In the genomic region with DNA sequence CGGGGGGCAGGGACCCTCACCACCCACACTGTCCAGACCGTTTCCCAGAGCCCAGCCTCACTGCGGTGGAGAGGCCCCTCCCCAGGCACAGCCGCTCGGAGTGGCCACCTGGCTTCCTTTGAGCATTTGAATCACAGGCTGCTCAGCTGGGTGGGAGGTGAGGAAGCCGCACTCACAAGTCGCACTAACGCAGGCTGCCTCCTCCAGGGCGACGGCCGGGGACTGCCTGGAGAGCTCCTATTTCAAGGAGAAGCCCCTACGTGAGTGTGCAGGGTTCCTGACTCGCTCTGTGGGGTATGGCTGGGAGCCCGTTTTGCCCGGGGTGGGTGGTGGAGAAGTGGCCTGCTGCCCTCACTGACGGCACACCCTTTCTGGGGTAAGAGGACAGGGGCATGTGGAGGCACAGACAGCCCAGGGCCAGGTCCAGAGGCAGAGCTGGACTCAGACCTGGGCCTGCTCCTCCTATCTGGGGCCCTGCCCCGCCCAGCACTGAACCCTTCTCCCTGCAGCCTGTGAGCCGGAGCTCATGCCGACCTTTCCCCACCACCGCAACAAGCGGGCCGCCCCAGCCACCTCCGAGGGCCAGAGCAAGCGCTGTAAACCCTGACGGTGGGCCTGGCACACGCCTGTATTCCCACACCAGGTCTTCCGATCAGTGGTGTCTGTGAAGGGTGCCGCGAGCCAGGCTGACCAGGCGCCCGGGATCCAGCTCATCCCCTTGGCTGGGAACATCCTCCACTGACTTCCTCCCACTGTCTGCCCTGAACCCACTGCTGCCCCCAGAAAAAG, we compare ENCODE assay signal across 1 cellular context.
TF ChIP-seq lines count a peak whose summit lies in the region.

No MANE protein-coding gene starts in this region.

TF ChIP-seq in HepG2, 621 proteins besides CTCF, POLR2A, EP300 and RAD21 (continued from another document and continues in another):
- TF ChIP-seq, protein P1, sequence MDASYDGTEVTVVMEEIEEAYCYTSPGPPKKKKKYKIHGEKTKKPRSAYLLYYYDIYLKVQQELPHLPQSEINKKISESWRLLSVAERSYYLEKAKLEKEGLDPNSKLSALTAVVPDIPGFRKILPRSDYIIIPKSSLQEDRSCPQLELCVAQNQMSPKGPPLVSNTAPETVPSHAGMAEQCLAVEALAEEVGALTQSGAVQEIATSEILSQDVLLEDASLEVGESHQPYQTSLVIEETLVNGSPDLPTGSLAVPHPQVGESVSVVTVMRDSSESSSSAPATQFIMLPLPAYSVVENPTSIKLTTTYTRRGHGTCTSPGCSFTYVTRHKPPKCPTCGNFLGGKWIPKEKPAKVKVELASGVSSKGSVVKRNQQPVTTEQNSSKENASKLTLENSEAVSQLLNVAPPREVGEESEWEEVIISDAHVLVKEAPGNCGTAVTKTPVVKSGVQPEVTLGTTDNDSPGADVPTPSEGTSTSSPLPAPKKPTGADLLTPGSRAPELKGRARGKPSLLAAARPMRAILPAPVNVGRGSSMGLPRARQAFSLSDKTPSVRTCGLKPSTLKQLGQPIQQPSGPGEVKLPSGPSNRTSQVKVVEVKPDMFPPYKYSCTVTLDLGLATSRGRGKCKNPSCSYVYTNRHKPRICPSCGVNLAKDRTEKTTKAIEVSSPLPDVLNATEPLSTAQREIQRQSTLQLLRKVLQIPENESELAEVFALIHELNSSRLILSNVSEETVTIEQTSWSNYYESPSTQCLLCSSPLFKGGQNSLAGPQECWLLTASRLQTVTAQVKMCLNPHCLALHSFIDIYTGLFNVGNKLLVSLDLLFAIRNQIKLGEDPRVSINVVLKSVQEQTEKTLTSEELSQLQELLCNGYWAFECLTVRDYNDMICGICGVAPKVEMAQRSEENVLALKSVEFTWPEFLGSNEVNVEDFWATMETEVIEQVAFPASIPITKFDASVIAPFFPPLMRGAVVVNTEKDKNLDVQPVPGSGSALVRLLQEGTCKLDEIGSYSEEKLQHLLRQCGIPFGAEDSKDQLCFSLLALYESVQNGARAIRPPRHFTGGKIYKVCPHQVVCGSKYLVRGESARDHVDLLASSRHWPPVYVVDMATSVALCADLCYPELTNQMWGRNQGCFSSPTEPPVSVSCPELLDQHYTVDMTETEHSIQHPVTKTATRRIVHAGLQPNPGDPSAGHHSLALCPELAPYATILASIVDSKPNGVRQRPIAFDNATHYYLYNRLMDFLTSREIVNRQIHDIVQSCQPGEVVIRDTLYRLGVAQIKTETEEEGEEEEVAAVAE (CRISPR knock-in tag; IDR thresholded peaks at IDR 0.05; ENCODE audit: borderline replicate concordance): no peak; the same call in 1 of the 2 replicates
- TF ChIP-seq, protein P2, sequence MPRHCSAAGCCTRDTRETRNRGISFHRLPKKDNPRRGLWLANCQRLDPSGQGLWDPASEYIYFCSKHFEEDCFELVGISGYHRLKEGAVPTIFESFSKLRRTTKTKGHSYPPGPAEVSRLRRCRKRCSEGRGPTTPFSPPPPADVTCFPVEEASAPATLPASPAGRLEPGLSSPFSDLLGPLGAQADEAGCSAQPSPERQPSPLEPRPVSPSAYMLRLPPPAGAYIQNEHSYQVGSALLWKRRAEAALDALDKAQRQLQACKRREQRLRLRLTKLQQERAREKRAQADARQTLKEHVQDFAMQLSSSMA (CRISPR knock-in tag; IDR thresholded peaks at IDR 0.05): peak; percentile 29; the same call in 1 of the 2 replicates
- 0 out of 2 replicates have a peak, but pooled peaks have one; percentile 35 for TF ChIP-seq HNF1B (CRISPR knock-in tag; IDR thresholded peaks at IDR 0.05)
- peak; percentile 15; the same call in 1 of the 2 replicates for TF ChIP-seq NRL (CRISPR knock-in tag; IDR thresholded peaks at IDR 0.05; ENCODE audit: borderline replicate concordance)
- TF ChIP-seq RBAK (CRISPR knock-in tag; IDR thresholded peaks at IDR 0.05): peak; percentile 60; the same call in 1 of the 2 replicates
- 0 out of 2 replicates have a peak, but pooled peaks have one; percentile 35 for TF ChIP-seq ELK4 (CRISPR knock-in tag; IDR thresholded peaks at IDR 0.05; ENCODE audit: borderline replicate concordance)
- peak; percentile 78; the same call in 1 of the 2 replicates for TF ChIP-seq ZNF280B (CRISPR knock-in tag; IDR thresholded peaks at IDR 0.05; ENCODE audit: borderline replicate concordance)
- TF ChIP-seq, protein P3, sequence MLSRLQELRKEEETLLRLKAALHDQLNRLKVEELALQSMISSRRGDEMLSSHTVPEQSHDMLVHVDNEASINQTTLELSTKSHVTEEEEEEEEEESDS (CRISPR knock-in tag; IDR thresholded peaks at IDR 0.05; ENCODE audit: borderline replicate concordance): 0 out of 2 replicates have a peak, but pooled peaks have one; percentile 16
- TF ChIP-seq ARID2 (CRISPR knock-in tag; IDR thresholded peaks at IDR 0.05; ENCODE audit: borderline replicate concordance): 0 out of 2 replicates have a peak, but pooled peaks have one; percentile 69
- TF ChIP-seq GATAD1 (CRISPR knock-in tag; IDR thresholded peaks at IDR 0.05): peak; percentile 13; the same call in 1 of the 2 replicates
- 0 out of 2 replicates have a peak, but pooled peaks have one; percentile 43 for TF ChIP-seq ZNF558 (CRISPR knock-in tag; IDR thresholded peaks at IDR 0.05; ENCODE audit: borderline replicate concordance)
- no peak; the same call in 1 of the 2 replicates for TF ChIP-seq SSRP1 (CRISPR knock-in tag; IDR thresholded peaks at IDR 0.05)
- TF ChIP-seq ZNF777 (CRISPR knock-in tag; IDR thresholded peaks at IDR 0.05): no peak
- peak; percentile 53; the same call in 1 of the 2 replicates for TF ChIP-seq MTA1 (CRISPR knock-in tag; IDR thresholded peaks at IDR 0.05; ENCODE audit: borderline replicate concordance)
- TF ChIP-seq, protein P4, sequence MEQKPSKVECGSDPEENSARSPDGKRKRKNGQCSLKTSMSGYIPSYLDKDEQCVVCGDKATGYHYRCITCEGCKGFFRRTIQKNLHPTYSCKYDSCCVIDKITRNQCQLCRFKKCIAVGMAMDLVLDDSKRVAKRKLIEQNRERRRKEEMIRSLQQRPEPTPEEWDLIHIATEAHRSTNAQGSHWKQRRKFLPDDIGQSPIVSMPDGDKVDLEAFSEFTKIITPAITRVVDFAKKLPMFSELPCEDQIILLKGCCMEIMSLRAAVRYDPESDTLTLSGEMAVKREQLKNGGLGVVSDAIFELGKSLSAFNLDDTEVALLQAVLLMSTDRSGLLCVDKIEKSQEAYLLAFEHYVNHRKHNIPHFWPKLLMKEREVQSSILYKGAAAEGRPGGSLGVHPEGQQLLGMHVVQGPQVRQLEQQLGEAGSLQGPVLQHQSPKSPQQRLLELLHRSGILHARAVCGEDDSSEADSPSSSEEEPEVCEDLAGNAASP (CRISPR knock-in tag; IDR thresholded peaks at IDR 0.05; ENCODE audit: borderline replicate concordance): no peak
- TF ChIP-seq, protein P5, sequence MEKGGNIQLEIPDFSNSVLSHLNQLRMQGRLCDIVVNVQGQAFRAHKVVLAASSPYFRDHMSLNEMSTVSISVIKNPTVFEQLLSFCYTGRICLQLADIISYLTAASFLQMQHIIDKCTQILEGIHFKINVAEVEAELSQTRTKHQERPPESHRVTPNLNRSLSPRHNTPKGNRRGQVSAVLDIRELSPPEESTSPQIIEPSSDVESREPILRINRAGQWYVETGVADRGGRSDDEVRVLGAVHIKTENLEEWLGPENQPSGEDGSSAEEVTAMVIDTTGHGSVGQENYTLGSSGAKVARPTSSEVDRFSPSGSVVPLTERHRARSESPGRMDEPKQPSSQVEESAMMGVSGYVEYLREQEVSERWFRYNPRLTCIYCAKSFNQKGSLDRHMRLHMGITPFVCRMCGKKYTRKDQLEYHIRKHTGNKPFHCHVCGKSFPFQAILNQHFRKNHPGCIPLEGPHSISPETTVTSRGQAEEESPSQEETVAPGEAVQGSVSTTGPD (CRISPR knock-in tag; IDR thresholded peaks at IDR 0.05): peak; percentile 76; the same call in 1 of the 2 replicates
- TF ChIP-seq, protein P6, sequence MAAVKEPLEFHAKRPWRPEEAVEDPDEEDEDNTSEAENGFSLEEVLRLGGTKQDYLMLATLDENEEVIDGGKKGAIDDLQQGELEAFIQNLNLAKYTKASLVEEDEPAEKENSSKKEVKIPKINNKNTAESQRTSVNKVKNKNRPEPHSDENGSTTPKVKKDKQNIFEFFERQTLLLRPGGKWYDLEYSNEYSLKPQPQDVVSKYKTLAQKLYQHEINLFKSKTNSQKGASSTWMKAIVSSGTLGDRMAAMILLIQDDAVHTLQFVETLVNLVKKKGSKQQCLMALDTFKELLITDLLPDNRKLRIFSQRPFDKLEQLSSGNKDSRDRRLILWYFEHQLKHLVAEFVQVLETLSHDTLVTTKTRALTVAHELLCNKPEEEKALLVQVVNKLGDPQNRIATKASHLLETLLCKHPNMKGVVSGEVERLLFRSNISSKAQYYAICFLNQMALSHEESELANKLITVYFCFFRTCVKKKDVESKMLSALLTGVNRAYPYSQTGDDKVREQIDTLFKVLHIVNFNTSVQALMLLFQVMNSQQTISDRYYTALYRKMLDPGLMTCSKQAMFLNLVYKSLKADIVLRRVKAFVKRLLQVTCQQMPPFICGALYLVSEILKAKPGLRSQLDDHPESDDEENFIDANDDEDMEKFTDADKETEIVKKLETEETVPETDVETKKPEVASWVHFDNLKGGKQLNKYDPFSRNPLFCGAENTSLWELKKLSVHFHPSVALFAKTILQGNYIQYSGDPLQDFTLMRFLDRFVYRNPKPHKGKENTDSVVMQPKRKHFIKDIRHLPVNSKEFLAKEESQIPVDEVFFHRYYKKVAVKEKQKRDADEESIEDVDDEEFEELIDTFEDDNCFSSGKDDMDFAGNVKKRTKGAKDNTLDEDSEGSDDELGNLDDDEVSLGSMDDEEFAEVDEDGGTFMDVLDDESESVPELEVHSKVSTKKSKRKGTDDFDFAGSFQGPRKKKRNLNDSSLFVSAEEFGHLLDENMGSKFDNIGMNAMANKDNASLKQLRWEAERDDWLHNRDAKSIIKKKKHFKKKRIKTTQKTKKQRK (IDR thresholded peaks at IDR 0.05; ENCODE audit: low read length): no peak
- TF ChIP-seq, protein P7, sequence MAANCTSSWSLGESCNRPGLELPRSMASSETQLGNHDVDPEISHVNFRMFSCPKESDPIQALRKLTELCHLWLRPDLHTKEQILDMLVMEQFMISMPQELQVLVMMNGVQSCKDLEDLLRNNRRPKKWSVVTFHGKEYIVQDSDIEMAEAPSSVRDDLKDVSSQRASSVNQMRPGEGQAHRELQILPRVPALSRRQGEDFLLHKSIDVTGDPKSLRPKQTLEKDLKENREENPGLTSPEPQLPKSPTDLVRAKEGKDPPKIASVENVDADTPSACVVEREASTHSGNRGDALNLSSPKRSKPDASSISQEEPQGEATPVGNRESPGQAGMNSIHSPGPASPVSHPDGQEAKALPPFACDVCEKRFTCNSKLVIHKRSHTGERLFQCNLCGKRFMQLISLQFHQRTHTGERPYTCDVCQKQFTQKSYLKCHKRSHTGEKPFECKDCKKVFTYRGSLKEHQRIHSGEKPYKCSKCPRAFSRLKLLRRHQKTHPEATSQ (CRISPR knock-in tag; IDR thresholded peaks at IDR 0.05; ENCODE audit: borderline replicate concordance): 0 out of 2 replicates have a peak, but pooled peaks have one; percentile 69
- TF ChIP-seq TOPORS (CRISPR knock-in tag; IDR thresholded peaks at IDR 0.05): peak; percentile 86; the same call in 1 of the 2 replicates
- TF ChIP-seq CBFB (CRISPR knock-in tag; IDR thresholded peaks at IDR 0.05): 0 out of 2 replicates have a peak, but pooled peaks have one; percentile 1
- TF ChIP-seq ARHGAP35 (CRISPR knock-in tag; IDR thresholded peaks at IDR 0.05; ENCODE audit: borderline replicate concordance): 0 out of 2 replicates have a peak, but pooled peaks have one; percentile 41
- TF ChIP-seq CCDC6 (CRISPR knock-in tag; IDR thresholded peaks at IDR 0.05): 0 out of 2 replicates have a peak, but pooled peaks have one; percentile 39
- TF ChIP-seq ZNF317 (CRISPR knock-in tag; IDR thresholded peaks at IDR 0.05): no peak
- peak; percentile 56 for TF ChIP-seq ZGPAT (CRISPR knock-in tag; IDR thresholded peaks at IDR 0.05)
- peak; percentile 85 for TF ChIP-seq REPIN1 (CRISPR knock-in tag; IDR thresholded peaks at IDR 0.05; ENCODE audit: borderline replicate concordance, low read depth)
- TF ChIP-seq HMG20A (CRISPR knock-in tag; IDR thresholded peaks at IDR 0.05; ENCODE audit: borderline replicate concordance): no peak
- TF ChIP-seq FOXK1 (CRISPR knock-in tag; IDR thresholded peaks at IDR 0.05; ENCODE audit: borderline replicate concordance, low read depth): no peak
- TF ChIP-seq ZNF230 (CRISPR knock-in tag; IDR thresholded peaks at IDR 0.05): 0 out of 2 replicates have a peak, but pooled peaks have one; percentile 12
- TF ChIP-seq ZBTB21 (CRISPR knock-in tag; IDR thresholded peaks at IDR 0.05): no peak
- TF ChIP-seq AKAP8 (CRISPR knock-in tag; IDR thresholded peaks at IDR 0.05): peak; percentile 99
- no peak for TF ChIP-seq HOXA5 (CRISPR knock-in tag; IDR thresholded peaks at IDR 0.05)
